Comparison of ENCODE assay signal across 33 cellular contexts in genomic region chr19:28437390-28438346, GRCh38.
DNase-seq lines count a peak whose midpoint lies in the region; ATAC-seq and TF ChIP-seq lines count a peak whose summit lies in the region.
"Had no signal": no experiment of that assay in that cellular context is flagged by ENCODE, and none has a peak within 500 bp of the region (broad histone marks: within the 10 kb centered on the region; RNA-seq: fewer than 3 reads in every experiment).

No MANE protein-coding gene starts in this region.

- CTCF ChIA-PET in CD8-positive, alpha-beta memory T cell (lab: Charles Lee) = no interaction called here
- CTCF ChIA-PET in OCI-LY7 (lab: Charles Lee; ENCODE audit: unreplicated experiment) = no interaction called here

- H3K9me3 ChIP-seq in CD8-positive, alpha-beta memory T cell (ENCODE audit: low read length) = no peaks in the 10 kb centered on the region
- H3K9me3 ChIP-seq in OCI-LY7 (ENCODE audit: low read length) (no peaks in the 10 kb centered on the region), thyroid gland (no peaks in the 10 kb centered on the region)
- H3K9me3 ChIP-seq: psoas muscle, tibial artery had no signal

- peak overlapping the region; percentile 26; the same call in 1 of the 2 replicates for H2AFZ ChIP-seq in OCI-LY7 (ENCODE audit: low read length)
- H2AFZ ChIP-seq: GM23338 had no signal

- H3K36me3 Mint-ChIP-seq in CD8-positive, alpha-beta memory T cell = no peaks in the 10 kb centered on the region
- H3K36me3 Mint-ChIP-seq in nephron progenitor cell (ENCODE audit: low read depth) = peaks cover 23% of the 10 kb centered on the region
- H3K36me3 Mint-ChIP-seq: activated naive CD8-positive, alpha-beta T cell treated with anti-CD3 and anti-CD28 coated beads for 36 hours; CD4-positive, alpha-beta memory T cell had no signal

- ATAC-seq in left colon (peak; percentile 84), GM18498 (IDR thresholded peaks at IDR 0.05; ENCODE audit: unreplicated experiment) (no peak), HG02885 (IDR thresholded peaks at IDR 0.05; ENCODE audit: poor library complexity, unreplicated experiment) (no peak)
- ATAC-seq: activated T-cell treated with anti-CD3 and anti-CD28 coated beads, Interleukin-2, amount 50 U/mL, for 4 hours; GM23338; left ventricle myocardium superior; psoas muscle had no signal

- H3K27ac Mint-ChIP-seq in CD8-positive, alpha-beta memory T cell = peak overlapping the region in 5 of 8 donors; percentile 61 to 90 (median 77)
- H3K27ac Mint-ChIP-seq in nephron progenitor cell = no peak overlapping the region
- H3K27ac Mint-ChIP-seq: activated B cell treated with CpG ODN at 0.5 μM for 24 hours; activated naive CD8-positive, alpha-beta T cell treated with anti-CD3 and anti-CD28 coated beads for 36 hours; B cell; GM23338; HFFc6; IgD-negative memory B cell; naive B cell had no signal

- peaks cover 0 to 24% (median 20%) of the 10 kb centered on the region in 3 donors for H3K4me1 Mint-ChIP-seq in CD8-positive, alpha-beta memory T cell
- peaks cover 37% of the 10 kb centered on the region for H3K4me1 Mint-ChIP-seq in nephron progenitor cell
- H3K4me1 Mint-ChIP-seq: activated B cell treated with CpG ODN at 0.5 μM for 24 hours; activated naive CD8-positive, alpha-beta T cell treated with anti-CD3 and anti-CD28 coated beads for 36 hours; B cell; CD4-positive, alpha-beta memory T cell; IgD-negative memory B cell had no signal

- H3K4me3 ChIP-seq in CD8-positive, alpha-beta memory T cell (ENCODE audit: low read length) = no peak overlapping the region
- no peak overlapping the region for H3K4me3 ChIP-seq in OCI-LY7 (ENCODE audit: low read depth, low read length, poor library complexity, severe bottlenecking)
- no peak overlapping the region for H3K4me3 ChIP-seq in thyroid gland (replicated peaks in 1 of 3)
- H3K4me3 ChIP-seq: GM23338, psoas muscle, tibial artery had no signal

- H4K20me1 ChIP-seq in OCI-LY7 (ENCODE audit: insufficient read depth, low read length) = no peaks in the 10 kb centered on the region

- no peak for TF ChIP-seq POLR2A in thyroid gland (IDR thresholded peaks at IDR 0.05)

- peak overlapping the region; percentile 54 for H3K4me2 ChIP-seq in OCI-LY7 (ENCODE audit: low read length)
- H3K4me2 ChIP-seq: GM23338 had no signal

- 78 to 88% methylated on average over 11 of the region's 11 CpGs for WGBS in thyroid gland, 2 donors

- H3K27ac ChIP-seq in CD8-positive, alpha-beta memory T cell (ENCODE audit: low read depth, low read length) = no peak overlapping the region
- H3K27ac ChIP-seq in OCI-LY7 (ENCODE audit: low read depth, low read length, poor library complexity, severe bottlenecking) (peak overlapping the region; percentile 83), thyroid gland (no peak overlapping the region)
- H3K27ac ChIP-seq: psoas muscle, tibial artery had no signal

- no peaks in the 10 kb centered on the region for H3K9me2 ChIP-seq in OCI-LY7 (ENCODE audit: insufficient read depth, low read length)

- H3K4me1 ChIP-seq in CD8-positive, alpha-beta memory T cell (ENCODE audit: insufficient read depth, low read length) = no peaks in the 10 kb centered on the region
- peaks cover 39% of the 10 kb centered on the region for H3K4me1 ChIP-seq in OCI-LY7 (ENCODE audit: insufficient read depth, low read length, poor library complexity, severe bottlenecking)
- no peaks in the 10 kb centered on the region for H3K4me1 ChIP-seq in thyroid gland
- H3K4me1 ChIP-seq: psoas muscle, tibial artery had no signal

- intact Hi-C loops in OCI-LY7 (cut with micrococcal nuclease; ENCODE audit: unreplicated experiment) (no loop called here), left colon (cut with DNase I, micrococcal nuclease) (no loop called here), thyroid gland (cut with DNase I) (no loop called here)

- H3K36me3 ChIP-seq in CD8-positive, alpha-beta memory T cell (ENCODE audit: insufficient read depth, low read length) = no peaks in the 10 kb centered on the region
- H3K36me3 ChIP-seq in OCI-LY7 (ENCODE audit: insufficient read depth, low read length) (no peaks in the 10 kb centered on the region), thyroid gland (no peaks in the 10 kb centered on the region)
- H3K36me3 ChIP-seq: tibial artery had no signal

- no peaks in the 10 kb centered on the region for H3K79me2 ChIP-seq in OCI-LY7 (ENCODE audit: insufficient read depth, low read depth, low read length)

- POLR2A ChIA-PET in CD8-positive, alpha-beta memory T cell (lab: Charles Lee) = no interaction called here
- POLR2A ChIA-PET in OCI-LY7 (lab: Charles Lee) = interaction anchor here (1.0 kb wide), 2 partner anchors 9 to 65 kb away, joined by 3 read pairs; no protein-coding TSS in a partner anchor

- peak overlapping the region in 1 of 7 donors; percentile 30 for H3K4me3 Mint-ChIP-seq in CD8-positive, alpha-beta memory T cell
- no peak overlapping the region for H3K4me3 Mint-ChIP-seq in nephron progenitor cell
- H3K4me3 Mint-ChIP-seq: activated B cell treated with CpG ODN at 0.5 μM for 24 hours; activated naive CD8-positive, alpha-beta T cell treated with anti-CD3 and anti-CD28 coated beads for 36 hours; activated T-cell treated with anti-CD3 and anti-CD28 coated beads, Interleukin-2, amount 50 U/mL, for 4 hours; B cell; CD4-positive, alpha-beta memory T cell; GM23338; HFFc6; IgD-negative memory B cell; naive B cell; T-helper 1 cell treated with Interleukin-12 subunit alpha and Interleukin-12 subunit beta and Interleukin-4 antibody, amounts not matched to agents 30 μg/mL and 1 μg/mL, for 36 hours had no signal

- no TSS peak for BruUV-seq in OCI-LY7 (replicated peaks; lab: Mats Ljungman, UMichigan)

- H3K27me3 Mint-ChIP-seq in CD8-positive, alpha-beta memory T cell = peaks cover 0 to 3% of the 10 kb centered on the region in 2 donors
- H3K27me3 Mint-ChIP-seq in nephron progenitor cell (ENCODE audit: low read depth, poor library complexity) = no peaks in the 10 kb centered on the region
- H3K27me3 Mint-ChIP-seq: activated B cell treated with CpG ODN at 0.5 μM for 24 hours; activated naive CD8-positive, alpha-beta T cell treated with anti-CD3 and anti-CD28 coated beads for 36 hours; B cell; IgD-negative memory B cell had no signal

- no peaks in the 10 kb centered on the region for H3K27me3 ChIP-seq in CD8-positive, alpha-beta memory T cell (ENCODE audit: insufficient read depth, low read length, poor library complexity, severe bottlenecking)
- H3K27me3 ChIP-seq in thyroid gland = no peaks in the 10 kb centered on the region
- H3K27me3 ChIP-seq: tibial artery had no signal

- peaks cover 0 to 9% (median 6%) of the 10 kb centered on the region in 5 donors for H3K9me3 Mint-ChIP-seq in CD8-positive, alpha-beta memory T cell
- peaks cover 42% of the 10 kb centered on the region for H3K9me3 Mint-ChIP-seq in nephron progenitor cell

- TF ChIP-seq CTCF in OCI-LY7 (conservative IDR thresholded peaks at IDR 0.05; ENCODE audit: low read length) = no peak
- no peak for TF ChIP-seq CTCF in nephron progenitor cell (IDR thresholded peaks at IDR 0.05)
- TF ChIP-seq CTCF in thyroid gland (IDR thresholded peaks at IDR 0.05) = no peak

- no peak for DNase-seq in CD8-positive, alpha-beta memory T cell
- DNase-seq in NCI-H1105 (lab: John Stamatoyannopoulos, UW) = peak; percentile 36
- no peak for DNase-seq in OCI-LY7 (ENCODE audit: low spot score)
- peak in 1 of 2 donors; percentile 21 for DNase-seq in left colon
- DNase-seq in nephron progenitor cell = no peak
- DNase-seq in thyroid gland = no peak
- DNase-seq: activated B cell treated with CpG ODN at 0.5 μM for 24 hours; activated CD4-positive, alpha-beta T cell treated with anti-CD3 and anti-CD28 coated beads, Interleukin-2, amount 50 U/mL, for 1 hour; activated gamma-delta T cell; activated naive CD8-positive, alpha-beta T cell treated with anti-CD3 and anti-CD28 coated beads for 36 hours; activated T-cell treated with anti-CD3 and anti-CD28 coated beads, Interleukin-2, amount 50 U/mL, for 4 hours; anterior cingulate cortex; CD4-positive, alpha-beta memory T cell; effector memory CD4-positive, alpha-beta T cell; erythroblast; HFFc6; left ventricle myocardium superior; naive B cell; NCI-H1048; NCI-H2081 treated with DMSO at 0.1 percent for 48 hours; NCI-H446 treated with DMSO at 0.1 percent for 48 hours; NCI-H82; nucleus accumbens; psoas muscle; RPMI8226; stimulated activated CD4-positive, alpha-beta T cell treated with anti-CD3 and anti-CD28 coated beads, Interleukin-4, amount 100 ng/mL, for 24 hours; tibial artery had no signal
